Comparison of ENCODE assay signal across 27 cellular contexts in the genomic region with DNA sequence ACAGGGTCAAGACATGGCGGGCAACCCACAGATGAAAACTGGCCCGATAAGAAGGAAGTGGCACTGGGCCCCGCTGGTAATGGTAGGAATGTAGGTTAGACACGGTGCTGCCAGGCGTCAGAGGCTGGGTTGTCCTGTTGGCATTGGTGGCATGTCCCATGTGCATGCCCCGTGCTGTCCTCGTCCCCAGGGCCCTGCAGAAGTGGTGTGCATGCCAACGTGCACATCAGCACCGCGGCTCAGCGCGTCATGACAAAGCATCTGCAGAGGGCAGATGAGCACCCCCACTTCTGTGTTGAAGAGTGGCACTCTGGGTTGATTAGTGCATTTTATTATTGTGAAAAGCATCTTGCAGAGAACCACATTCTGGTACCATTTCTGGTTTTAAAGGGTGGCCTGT. TPM values are rescaled to one million over a fixed set of nuclear protein-coding genes. Genes with fewer than 3 reads are reported as not detected.
DNase-seq lines count a peak whose midpoint lies in the region; ATAC-seq and TF ChIP-seq lines count a peak whose summit lies in the region.
"Had no signal": no experiment of that assay in that cellular context is flagged by ENCODE, and none has a peak within 500 bp of the region (broad histone marks: within the 10 kb centered on the region; RNA-seq: fewer than 3 reads in every experiment).

No MANE protein-coding gene starts in this region.

- CTCF ChIA-PET in CD4-positive, alpha-beta memory T cell (lab: Charles Lee; ENCODE audit: partially characterized antibody), result no interaction called here

- no peaks in the 10 kb centered on the region for H3K4me1 Mint-ChIP-seq in CD14-positive monocyte
- H3K4me1 Mint-ChIP-seq in neural crest cell, result no peaks in the 10 kb centered on the region
- peaks cover 0 to 1% (median 0%) of the 10 kb centered on the region in 4 donors for H3K4me1 Mint-ChIP-seq in CD4-positive, alpha-beta memory T cell

- H3K27me3 Mint-ChIP-seq in CD14-positive monocyte (ENCODE audit: low read depth in 3 of 3), result peaks cover 0 to 4% (median 2%) of the 10 kb centered on the region in 3 donors
- no peaks in the 10 kb centered on the region for H3K27me3 Mint-ChIP-seq in neural crest cell (ENCODE audit: low read depth)
- no peaks in the 10 kb centered on the region for H3K27me3 Mint-ChIP-seq in CD4-positive, alpha-beta memory T cell

- H3K36me3 ChIP-seq in RWPE2 (ENCODE audit: low read depth) (peaks cover 97% of the 10 kb centered on the region), sigmoid colon (peaks cover 22 to 73% (median 34%) of the 10 kb centered on the region in 4 donors)
- peaks cover 36% of the 10 kb centered on the region for H3K36me3 ChIP-seq in CD4-positive, alpha-beta memory T cell (ENCODE audit: insufficient read depth, low read length)

- H3K4me1 ChIP-seq in RWPE2 (ENCODE audit: insufficient read depth, poor library complexity, severe bottlenecking) (no peaks in the 10 kb centered on the region), sigmoid colon (no peaks in the 10 kb centered on the region)
- H3K4me1 ChIP-seq in CD4-positive, alpha-beta memory T cell (ENCODE audit: insufficient read depth, low read length), result no peaks in the 10 kb centered on the region
- H3K4me1 ChIP-seq: A549; BLaER1 treated with 17β-estradiol and CSF1 and Interleukin-3, amounts not matched to agents 10 nM and 100 nM; Caco-2 had no signal

- H3K36me3 Mint-ChIP-seq in CD14-positive monocyte (peaks cover 76 to 98% of the 10 kb centered on the region in 2 donors), neural crest cell (ENCODE audit: low read depth) (peaks cover 19% of the 10 kb centered on the region)
- H3K36me3 Mint-ChIP-seq in CD4-positive, alpha-beta memory T cell, result peaks cover 33 to 53% of the 10 kb centered on the region in 2 donors

- ATAC-seq in RWPE2 (ENCODE audit: low read depth), result no peak
- ATAC-seq: A549; CD8-positive, alpha-beta T cell; GM12878; HCT116 had no signal

- H3K27ac ChIP-seq in RWPE2 (ENCODE audit: poor library complexity, severe bottlenecking) (no peak overlapping the region), sigmoid colon (no peak overlapping the region)
- H3K27ac ChIP-seq in CD4-positive, alpha-beta memory T cell (ENCODE audit: low read depth, low read length), result no peak overlapping the region
- H3K27ac ChIP-seq: A549; BLaER1 treated with 17β-estradiol and CSF1 and Interleukin-3, amounts not matched to agents 10 nM and 100 nM; HL-60; PC-9 had no signal

- no peaks in the 10 kb centered on the region for H3K27me3 ChIP-seq in RWPE2 (ENCODE audit: insufficient read depth, poor library complexity, severe bottlenecking)
- H3K27me3 ChIP-seq in sigmoid colon, result no peaks in the 10 kb centered on the region
- H3K27me3 ChIP-seq in CD4-positive, alpha-beta memory T cell (ENCODE audit: insufficient read depth, low read length), result no peaks in the 10 kb centered on the region
- H3K27me3 ChIP-seq: BLaER1 treated with 17β-estradiol and CSF1 and Interleukin-3, amounts not matched to agents 10 nM and 100 nM had no signal

- TF ChIP-seq POLR2A in sigmoid colon (IDR thresholded peaks at IDR 0.05), result no peak

- H3K9me3 Mint-ChIP-seq in CD14-positive monocyte (no peaks in the 10 kb centered on the region), neural crest cell (no peaks in the 10 kb centered on the region)
- no peaks in the 10 kb centered on the region for H3K9me3 Mint-ChIP-seq in CD4-positive, alpha-beta memory T cell
- H3K9me3 Mint-ChIP-seq: CD8-positive, alpha-beta T cell had no signal

- H3K4me3 Mint-ChIP-seq in CD14-positive monocyte, result no peak overlapping the region
- peak overlapping the region; percentile 18 for H3K4me3 Mint-ChIP-seq in neural crest cell
- no peak overlapping the region for H3K4me3 Mint-ChIP-seq in CD4-positive, alpha-beta memory T cell
- H3K4me3 Mint-ChIP-seq: CD8-positive, alpha-beta T cell had no signal

- H3K27ac Mint-ChIP-seq in CD14-positive monocyte (peak overlapping the region in 2 of 7 donors; percentile 5 to 55), neural crest cell (ENCODE audit: unreplicated experiment) (no peak overlapping the region)
- H3K27ac Mint-ChIP-seq in CD4-positive, alpha-beta memory T cell, result peak overlapping the region in 1 of 7 donors; percentile 18
- H3K27ac Mint-ChIP-seq: CD8-positive, alpha-beta T cell had no signal

- H3K4me3 ChIP-seq in RWPE2 (ENCODE audit: severe bottlenecking) (no peak overlapping the region), sigmoid colon (no peak overlapping the region)
- H3K4me3 ChIP-seq in CD4-positive, alpha-beta memory T cell (ENCODE audit: low read length in 2 of 2), result no peak overlapping the region
- H3K4me3 ChIP-seq: A549; BLaER1 treated with 17β-estradiol and CSF1 and Interleukin-3, amounts not matched to agents 10 nM and 100 nM; GM12878; PC-9 had no signal

- POLR2A ChIA-PET in CD4-positive, alpha-beta memory T cell (lab: Charles Lee; ENCODE audit: partially characterized antibody), result no interaction called here

- 93 to 96% methylated on average over 12 of the region's 12 CpGs for WGBS in sigmoid colon, 2 donors

- intact Hi-C loops in CD14-positive monocyte (cut with micrococcal nuclease) (no loop called here), sigmoid colon (cut with DNase I) (no loop called here)
- intact Hi-C loops in CD4-positive, alpha-beta memory T cell (cut with micrococcal nuclease), result no loop called here

- peak; percentile 2 for DNase-seq in CD14-positive monocyte (ENCODE audit: low spot score)
- DNase-seq in RWPE2 (ENCODE audit: low spot score), result peak; percentile 45
- DNase-seq in neural crest cell (ENCODE audit: low read depth, low spot score), result no peak
- DNase-seq in sigmoid colon, result peak; percentile 48
- no peak for DNase-seq in HuH-7 (ENCODE audit: low spot score)
- DNase-seq in central memory CD4-positive, alpha-beta T cell, result no peak
- DNase-seq in CD4-positive, alpha-beta memory T cell, result no peak
- DNase-seq: AML-193; Caco-2; CD8-positive, alpha-beta T cell; DMS79; EL; GDM1; Karpas-422; NCI-H1092; NCI-H1417 treated with DMSO at 0.1 percent for 48 hours; NCI-H1694 treated with DMSO at 0.1 percent for 48 hours; NCI-H2081; NCI-H2227 treated with DMSO at 0.1 percent for 48 hours; NCI-H526 treated with DMSO at 0.1 percent for 48 hours; PC-9; SHP77 had no signal

- TF ChIP-seq CTCF in CD14-positive monocyte (IDR thresholded peaks at IDR 0.05) (no peak), RWPE2 (IDR thresholded peaks at IDR 0.05; ENCODE audit: poor library complexity, severe bottlenecking) (no peak), neural crest cell (conservative IDR thresholded peaks at IDR 0.05) (no peak), sigmoid colon (IDR thresholded peaks at IDR 0.05) (no peak)

- TF ChIP-seq EP300 in sigmoid colon (IDR thresholded peaks at IDR 0.05), result no peak

- H3K9me3 ChIP-seq in RWPE2 (ENCODE audit: severe bottlenecking), result no peaks in the 10 kb centered on the region
- H3K9me3 ChIP-seq in sigmoid colon, result no peaks in the 10 kb centered on the region
- H3K9me3 ChIP-seq in CD4-positive, alpha-beta memory T cell (ENCODE audit: control insufficient read depth in 1 of 2, low read length in 2 of 2), result no peaks in the 10 kb centered on the region
- H3K9me3 ChIP-seq: A549; BLaER1 treated with 17β-estradiol and CSF1 and Interleukin-3, amounts not matched to agents 10 nM and 100 nM; Caco-2 had no signal

RNA-seq across cellular contexts. Expression of a gene that starts 35.6 kb away (rescaled TPM):
- polyA plus RNA-seq in CD14-positive monocyte (10 to 100 TPM; 10.0 to 10.5 TPM), sigmoid colon (10 to 100 TPM; 13.8 to 27.4 (median 15.3) TPM)
- total RNA-seq in neural crest cell (54.3 and 55.2 TPM in 2 replicates), sigmoid colon (10 to 100 TPM; 14.3 to 19.3 (median 17.1) TPM)
- total RNA-seq in CD4-positive, alpha-beta memory T cell, result 10 to 100 TPM; 47.0 to 48.3 TPM
- 10 to 100 TPM; 12.1 to 37.5 TPM for polyA plus RNA-seq in CD4-positive, alpha-beta memory T cell

Comparison
In these comparisons a context has a peak if more than half of its experiments do, and no peak if none do; other contexts are left out.
1. DNase-seq: peak in CD14-positive monocyte (single experiment), RWPE2 (single experiment) and sigmoid colon (single experiment); none in neural crest cell (single experiment), HuH-7 (single experiment), central memory CD4-positive, alpha-beta T cell (single experiment) and CD4-positive, alpha-beta memory T cell (0 of 5).